Comparison of ENCODE assay signal across 10 cellular contexts in the genomic region with DNA sequence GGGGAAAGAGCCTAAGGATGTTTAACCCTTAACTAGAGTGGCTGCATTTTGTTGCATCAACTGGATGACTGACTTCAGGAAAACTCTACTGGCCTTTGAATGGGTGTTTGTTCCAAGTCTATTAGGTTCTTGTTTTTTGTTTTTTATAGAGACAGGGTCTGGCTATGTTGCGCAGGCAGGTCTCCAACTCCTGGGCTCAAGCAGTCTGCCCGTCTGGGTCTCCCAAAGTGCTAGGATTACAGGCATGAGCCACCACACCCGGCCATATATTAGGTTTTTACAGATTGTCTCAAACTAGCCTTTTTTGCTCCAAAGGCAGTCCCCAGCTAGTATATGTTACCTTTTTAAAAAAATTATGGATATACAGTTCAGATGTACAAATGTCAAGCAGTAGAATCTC. TPM values are rescaled to one million over a fixed set of nuclear protein-coding genes. Genes with fewer than 3 reads are reported as not detected.
DNase-seq lines count a peak whose midpoint lies in the region; ATAC-seq and TF ChIP-seq lines count a peak whose summit lies in the region.
"Had no signal": no experiment of that assay in that cellular context is flagged by ENCODE, and none has a peak within 500 bp of the region (broad histone marks: within the 10 kb centered on the region; RNA-seq: fewer than 3 reads in every experiment).

No MANE protein-coding gene starts in this region.

- H3K36me3 ChIP-seq in CD4-positive, CD25-positive, alpha-beta regulatory T cell (ENCODE audit: control insufficient read depth, insufficient read depth, low read length): peaks cover 15% of the 10 kb centered on the region
- H3K36me3 ChIP-seq in OCI-LY1 (ENCODE audit: insufficient read depth, low read length) (peaks cover 18% of the 10 kb centered on the region), neutrophil (peaks cover 14% of the 10 kb centered on the region)

- no peak overlapping the region for H2AFZ ChIP-seq in OCI-LY1 (ENCODE audit: low read length)

- no peaks in the 10 kb centered on the region for H3F3A ChIP-seq in OCI-LY1 (ENCODE audit: insufficient read depth, low read length)

- no peak for DNase-seq in CD4-positive, CD25-positive, alpha-beta regulatory T cell
- DNase-seq in endothelial cell (ENCODE audit: low spot score) (no peak), AG08396 (ENCODE audit: low spot score) (no peak), KG1 (lab: John Stamatoyannopoulos, UW) (no peak)
- no peak for DNase-seq in stimulated activated CD4-positive, alpha-beta T cell treated with anti-CD3 and anti-CD28 coated beads, Interleukin-12 subunit alpha, Interleukin-12 subunit beta, amount 100 ng/mL, for 4 hours
- DNase-seq: NCI-H2107 had no signal

- peaks cover 47% of the 10 kb centered on the region for H3K79me2 ChIP-seq in OCI-LY1 (ENCODE audit: insufficient read depth, low read length)

- H3K9me3 Mint-ChIP-seq in CD4-positive, CD25-positive, alpha-beta regulatory T cell: no peaks in the 10 kb centered on the region
- no peaks in the 10 kb centered on the region for H3K9me3 Mint-ChIP-seq in endothelial cell (ENCODE audit: unreplicated experiment)

- H4K20me1 ChIP-seq in OCI-LY1 (ENCODE audit: insufficient read depth, low read length): no peaks in the 10 kb centered on the region

- H3K4me1 ChIP-seq in CD4-positive, CD25-positive, alpha-beta regulatory T cell (ENCODE audit: control insufficient read depth, insufficient read depth, low read length, poor library complexity, severe bottlenecking): peaks cover 20% of the 10 kb centered on the region
- H3K4me1 ChIP-seq in OCI-LY1 (ENCODE audit: insufficient read depth, low read length, severe bottlenecking): peaks cover 34% of the 10 kb centered on the region
- H3K4me1 ChIP-seq in neutrophil (ENCODE audit: control insufficient read depth in 1 of 2, insufficient read depth in 1 of 2, low read depth in 1 of 2, low read length in 1 of 2): peaks cover 13 to 15% of the 10 kb centered on the region in 2 experiments

- peaks cover 14 to 51% (median 31%) of the 10 kb centered on the region in 4 donors for H3K4me1 Mint-ChIP-seq in CD4-positive, CD25-positive, alpha-beta regulatory T cell
- peaks cover 11% of the 10 kb centered on the region for H3K4me1 Mint-ChIP-seq in endothelial cell (ENCODE audit: unreplicated experiment)

- H3K27me3 Mint-ChIP-seq in CD4-positive, CD25-positive, alpha-beta regulatory T cell: no peaks in the 10 kb centered on the region
- peaks cover 3% of the 10 kb centered on the region for H3K27me3 Mint-ChIP-seq in endothelial cell (ENCODE audit: unreplicated experiment)

- no peaks in the 10 kb centered on the region for H3K9me3 ChIP-seq in CD4-positive, CD25-positive, alpha-beta regulatory T cell (ENCODE audit: control insufficient read depth in 2 of 2, low read length in 2 of 2)
- H3K9me3 ChIP-seq in OCI-LY1 (ENCODE audit: low read length) (no peaks in the 10 kb centered on the region), neutrophil (no peaks in the 10 kb centered on the region)

- peak overlapping the region; percentile 83 for H3K4me2 ChIP-seq in OCI-LY1 (ENCODE audit: low read length)

- no peak for ATAC-seq in CD4-positive, CD25-positive, alpha-beta regulatory T cell (ENCODE audit: low read depth in 2 of 2)
- no peak for ATAC-seq in GM21360 (IDR thresholded peaks at IDR 0.05; ENCODE audit: unreplicated experiment)

- TF ChIP-seq CTCF in OCI-LY1 (IDR thresholded peaks at IDR 0.05; ENCODE audit: low read length) (no peak), endothelial cell (IDR thresholded peaks at IDR 0.05; ENCODE audit: unreplicated experiment) (no peak), neutrophil (IDR thresholded peaks at IDR 0.05) (no peak)

- H3K27ac Mint-ChIP-seq in CD4-positive, CD25-positive, alpha-beta regulatory T cell: peak overlapping the region in 2 of 3 donors; percentile 84 to 94
- no peak overlapping the region for H3K27ac Mint-ChIP-seq in endothelial cell (ENCODE audit: unreplicated experiment)

- peak overlapping the region; percentile 91 to 95 (median 92) for H3K4me3 Mint-ChIP-seq in CD4-positive, CD25-positive, alpha-beta regulatory T cell
- peak overlapping the region; percentile 95 for H3K4me3 Mint-ChIP-seq in endothelial cell (ENCODE audit: unreplicated experiment)

- H3K4me3 ChIP-seq in CD4-positive, CD25-positive, alpha-beta regulatory T cell (ENCODE audit: low read depth, low read length): peak overlapping the region; percentile 92
- H3K4me3 ChIP-seq in OCI-LY1 (ENCODE audit: low read depth, low read length, poor library complexity, severe bottlenecking): peak overlapping the region; percentile 73
- H3K4me3 ChIP-seq in neutrophil (ENCODE audit: low read depth in 1 of 2, low read length in 1 of 2): peak overlapping the region; percentile 69 to 95

- H3K27ac ChIP-seq in CD4-positive, CD25-positive, alpha-beta regulatory T cell (ENCODE audit: insufficient read depth, low read length, poor library complexity, severe bottlenecking): peak overlapping the region; percentile 99
- H3K27ac ChIP-seq in OCI-LY1 (ENCODE audit: low read depth, low read length, poor library complexity, severe bottlenecking) (peak overlapping the region; percentile 6), neutrophil (peak overlapping the region; percentile 98)

- no peaks in the 10 kb centered on the region for H3K9me2 ChIP-seq in OCI-LY1 (ENCODE audit: low read depth, low read length)

- peaks cover 7% of the 10 kb centered on the region for H3K36me3 Mint-ChIP-seq in CD4-positive, CD25-positive, alpha-beta regulatory T cell
- peaks cover 6% of the 10 kb centered on the region for H3K36me3 Mint-ChIP-seq in endothelial cell (ENCODE audit: low read depth, unreplicated experiment)

- H3K9ac ChIP-seq in OCI-LY1 (ENCODE audit: low read length): peak overlapping the region; percentile 90

- no peaks in the 10 kb centered on the region for H3K27me3 ChIP-seq in CD4-positive, CD25-positive, alpha-beta regulatory T cell (ENCODE audit: control insufficient read depth, insufficient read depth, low read length)
- H3K27me3 ChIP-seq in OCI-LY1 (ENCODE audit: insufficient read depth, low read length) (no peaks in the 10 kb centered on the region), neutrophil (no peaks in the 10 kb centered on the region)

RNA-seq across cellular contexts. Expression of a gene that starts 1.1 kb away (rescaled TPM):
- total RNA-seq in CD4-positive, CD25-positive, alpha-beta regulatory T cell: 58.4 TPM
- 10 to 100 TPM; 28.3 to 30.8 (median 29.7) TPM for polyA plus RNA-seq in CD4-positive, CD25-positive, alpha-beta regulatory T cell
- total RNA-seq in endothelial cell (ENCODE audit: unreplicated experiment): 105 TPM

RNA-seq across cellular contexts. Expression of a gene that starts 15.3 kb away (rescaled TPM):
- total RNA-seq in CD4-positive, CD25-positive, alpha-beta regulatory T cell: 0.52 TPM
- polyA plus RNA-seq in CD4-positive, CD25-positive, alpha-beta regulatory T cell: 1 to 10 TPM in 2 of 4 donors, under 1 TPM in 1, not detected in 1; 0.99 to 1.7 (median 1.0) TPM
- total RNA-seq in endothelial cell (ENCODE audit: unreplicated experiment): 3.4 TPM

RNA-seq across cellular contexts. Expression of a gene that starts 20.1 kb away (rescaled TPM):
- 30.6 TPM for total RNA-seq in CD4-positive, CD25-positive, alpha-beta regulatory T cell
- 10 to 100 TPM; 16.3 to 31.7 (median 19.8) TPM for polyA plus RNA-seq in CD4-positive, CD25-positive, alpha-beta regulatory T cell
- total RNA-seq in endothelial cell (ENCODE audit: unreplicated experiment): 55.8 TPM

RNA-seq across cellular contexts. Expression of a gene that starts 25.1 kb away (rescaled TPM):
- 0.96 TPM for total RNA-seq in CD4-positive, CD25-positive, alpha-beta regulatory T cell
- 1 to 10 TPM in 1 of 4 donors, under 1 TPM in 3; 0.76 to 1.6 (median 0.85) TPM for polyA plus RNA-seq in CD4-positive, CD25-positive, alpha-beta regulatory T cell
- 2.0 TPM for total RNA-seq in endothelial cell (ENCODE audit: unreplicated experiment)

RNA-seq across cellular contexts. Expression of a gene that starts 33.7 kb away (rescaled TPM):
- total RNA-seq in CD4-positive, CD25-positive, alpha-beta regulatory T cell: 0.89 TPM
- 1 to 10 TPM in 2 of 4 donors, under 1 TPM in 1, not detected in 1; 0.74 to 4.5 (median 2.1) TPM for polyA plus RNA-seq in CD4-positive, CD25-positive, alpha-beta regulatory T cell
- total RNA-seq in endothelial cell (ENCODE audit: unreplicated experiment): not detected
- total RNA-seq: glomerular endothelial cell had no signal

Comparison
In these comparisons a context has a peak if more than half of its experiments do, and no peak if none do; other contexts are left out.
1. H3K27ac ChIP-seq: peak in every context shown above with its lines; median percentile 99 in CD4-positive, CD25-positive, alpha-beta regulatory T cell; 98 in neutrophil; 6 in OCI-LY1.